In genomic region chr1:111497592-111497991, GRCh38 we compare ENCODE assay signal across 1 cellular context.
TF ChIP-seq lines count a peak whose summit lies in the region.

No MANE protein-coding gene starts in this region.

TF ChIP-seq in GM23338, 12 proteins besides CTCF, POLR2A, EP300 and RAD21:
- TF ChIP-seq NANOG (IDR thresholded peaks at IDR 0.05; ENCODE audit: borderline replicate concordance) (no peak), CREB1 (CRISPR knock-in tag; IDR thresholded peaks at IDR 0.05; ENCODE audit: low read depth) (no peak), ZNF462 (CRISPR knock-in tag; IDR thresholded peaks at IDR 0.05) (no peak), POLR2AphosphoS5 (IDR thresholded peaks at IDR 0.05; ENCODE audit: low read depth) (no peak), JUNB (IDR thresholded peaks at IDR 0.05; ENCODE audit: unreplicated experiment) (no peak)
